ENCODE assay signal across 8 cellular contexts in the genomic region with DNA sequence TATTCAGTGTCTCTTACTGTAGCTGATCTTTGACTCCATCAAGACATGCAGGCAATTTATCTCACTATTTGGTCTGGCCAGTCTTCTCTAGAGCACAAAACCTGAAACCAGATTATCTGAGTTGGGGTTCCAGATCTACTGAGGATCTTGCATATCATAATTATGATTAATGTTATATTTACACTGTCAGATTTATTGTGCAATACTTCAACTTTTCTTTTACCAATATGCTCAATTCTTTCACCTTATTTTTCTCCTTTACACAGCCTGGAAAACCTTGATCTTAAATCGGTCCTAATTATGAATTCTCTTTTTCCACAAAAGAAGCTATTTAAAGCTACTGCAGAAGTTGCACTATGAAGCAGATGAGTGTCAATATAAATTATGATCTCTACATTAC.
"Had no signal": no experiment of that assay in that cellular context is flagged by ENCODE, and none has a peak within 500 bp of the region (broad histone marks: within the 10 kb centered on the region; RNA-seq: fewer than 3 reads in every experiment).

No MANE protein-coding gene starts in this region.

- H3K4me1 ChIP-seq: HAP-1 had no signal

- H3K9ac ChIP-seq: GM23248 had no signal

- ATAC-seq: HCT116 had no signal

- H3K9me3 ChIP-seq: HAP-1 had no signal

- DNase-seq: GM23248, GOT3, H7, HFFc6, KG1 had no signal

- H3K36me3 ChIP-seq: HAP-1 had no signal

- H3K27ac ChIP-seq: GM23248, HL-60 had no signal

- H2AFZ ChIP-seq: GM23248 had no signal

- H3K4me3 ChIP-seq: GM23248, HAP-1 had no signal
